8 cellular contexts compared by ENCODE assay signal in the genomic region with DNA sequence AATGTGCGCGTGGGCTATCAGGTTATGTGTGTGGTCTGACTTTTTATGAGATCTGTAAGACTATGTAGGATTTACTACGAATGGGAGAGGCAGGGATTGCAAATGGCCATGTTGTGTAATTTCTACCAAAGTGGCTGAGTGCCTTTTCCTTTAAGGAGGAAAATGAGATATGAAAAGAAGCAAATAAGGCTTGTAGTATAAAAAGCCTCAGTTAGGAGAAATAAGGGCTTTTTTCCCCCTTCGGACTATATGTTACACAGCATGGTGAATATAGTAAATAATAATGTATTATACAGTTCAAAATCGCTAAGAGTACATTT. TPM values are rescaled to one million over a fixed set of nuclear protein-coding genes. Genes with fewer than 3 reads are reported as not detected.
DNase-seq lines count a peak whose midpoint lies in the region; ATAC-seq, FAIRE-seq and TF ChIP-seq lines count a peak whose summit lies in the region.

No MANE protein-coding gene starts in this region.

- no peaks in the 10 kb centered on the region for H4K20me1 ChIP-seq in fibroblast of lung (ENCODE audit: control insufficient read depth, extremely low read depth, insufficient read depth, low read length)

- H3K9ac ChIP-seq in SK-N-MC (ENCODE audit: insufficient read length) (peak overlapping the region; percentile 82), fibroblast of lung (ENCODE audit: insufficient read depth, low read length) (peak overlapping the region; percentile 74)

- H3K9me3 ChIP-seq in SK-N-MC (ENCODE audit: low read depth, low read length) = no peaks in the 10 kb centered on the region
- no peaks in the 10 kb centered on the region for H3K9me3 ChIP-seq in fibroblast of lung (ENCODE audit: control insufficient read depth, insufficient read depth, low read depth, low read length)

- H3K4me3 ChIP-seq in GM12865 (ENCODE audit: low read depth, low read length) = peak overlapping the region; percentile 74
- peak overlapping the region; percentile 84 for H3K4me3 ChIP-seq in SK-N-MC
- H3K4me3 ChIP-seq in fibroblast of lung (replicated peaks in 1 of 4; ENCODE audit: control extremely low read depth in 1 of 4, insufficient read depth in 1 of 4, low read depth in 3 of 4, low read length in 4 of 4) = peak overlapping the region; percentile 90 to 96 (median 93)
- H3K4me3 ChIP-seq in retinal pigment epithelial cell (ENCODE audit: low read length) = peak overlapping the region; percentile 95

- no peak for FAIRE-seq in HTR-8/SVneo (lab: Jason Lieb, UNC)

- no peak for DNase-seq in GM12865 (ENCODE audit: low read depth)
- no peak for DNase-seq in SK-N-MC (ENCODE audit: low read depth, low spot score)
- no peak for DNase-seq in fibroblast of lung (ENCODE audit: low read depth in 2 of 2)
- DNase-seq in retinal pigment epithelial cell (ENCODE audit: low read depth) = peak; percentile 49
- DNase-seq in dedifferentiated amniotic fluid mesenchymal stem cell (ENCODE audit: extremely low spot score) = no peak
- DNase-seq in hypothalamus (lab: John Stamatoyannopoulos, UW) = no peak
- no peak for DNase-seq in HTR-8/SVneo (ENCODE audit: insufficient read length, low spot score)

- no peak overlapping the region for H3K27ac ChIP-seq in SK-N-MC
- H3K27ac ChIP-seq in fibroblast of lung (ENCODE audit: insufficient read depth, low read length) = peak overlapping the region; percentile 89

- no peaks in the 10 kb centered on the region for H3K27me3 ChIP-seq in fibroblast of lung (ENCODE audit: control insufficient read depth, insufficient read depth, low read length)

- no peak for ATAC-seq in HG02678 (IDR thresholded peaks at IDR 0.05; ENCODE audit: unreplicated experiment)

- peak overlapping the region; percentile 98 for H3K4me2 ChIP-seq in fibroblast of lung (ENCODE audit: extremely low read depth, insufficient read depth, low read length)

- no peaks in the 10 kb centered on the region for H3K4me1 ChIP-seq in fibroblast of lung (ENCODE audit: control insufficient read depth, extremely low read depth, insufficient read depth, low read length)

- H3K79me2 ChIP-seq in fibroblast of lung (ENCODE audit: control insufficient read depth, insufficient read depth, low read length) = peaks cover 3% of the 10 kb centered on the region

- TF ChIP-seq CTCF in GM12865 (IDR thresholded peaks at IDR 0.05; ENCODE audit: insufficient read depth, low read depth, low read length, missing control alignments) = no peak
- no peak for TF ChIP-seq CTCF in fibroblast of lung (conservative IDR thresholded peaks at IDR 0.05 in 1 of 2, IDR thresholded peaks at IDR 0.05 in 1 of 2; ENCODE audit: low read depth in 1 of 2, low read length in 2 of 2)
- TF ChIP-seq CTCF in retinal pigment epithelial cell (conservative IDR thresholded peaks at IDR 0.05; ENCODE audit: low read depth, low read length) = no peak

- no peaks in the 10 kb centered on the region; the same call in 1 of the 2 replicates for H3K36me3 ChIP-seq in SK-N-MC (ENCODE audit: insufficient read depth, low read length)
- no peaks in the 10 kb centered on the region for H3K36me3 ChIP-seq in fibroblast of lung (ENCODE audit: control insufficient read depth, insufficient read depth, low read length)

- H2AFZ ChIP-seq in fibroblast of lung (ENCODE audit: low read length) = peak overlapping the region; percentile 100

RNA-seq across cellular contexts. Expression of a gene that starts 0.4 kb away (rescaled TPM):
- 17.0 and 19.3 TPM in 2 replicates for total RNA-seq in fibroblast of lung
- 7.8 and 10.1 TPM in 2 replicates for polyA plus RNA-seq in fibroblast of lung
- 4.8 and 5.9 TPM in 2 replicates for polyA plus RNA-seq in fibroblast of lung (2012)
- 4.2 and 5.0 TPM in 2 replicates for polyA minus RNA-seq in fibroblast of lung (ENCODE audit: low replicate concordance)
